19 cellular contexts compared by ENCODE assay signal in genomic region chr5:52928664-52929063, GRCh38.
"Had no signal": no experiment of that assay in that cellular context is flagged by ENCODE, and none has a peak within 500 bp of the region (broad histone marks: within the 10 kb centered on the region; RNA-seq: fewer than 3 reads in every experiment).

No MANE protein-coding gene starts in this region.

- ATAC-seq: left lobe of liver; natural killer cell treated with Interleukin-12 subunit alpha and Interleukin-12 subunit beta and Interleukin-15 and Interleukin-18, amount 100 ng/mL, for 72 hours; right lobe of liver; stimulated activated effector memory CD8-positive, alpha-beta T cell treated with anti-CD3 and anti-CD28 coated beads, Interleukin-12 subunit alpha, Interleukin-12 subunit beta, amount 100 ng/mL, for 72 hours had no signal

- H3K4me1 ChIP-seq: esophagus squamous epithelium, parathyroid adenoma, right lobe of liver, tibial nerve, upper lobe of left lung had no signal

- H3K79me2 ChIP-seq: parathyroid adenoma had no signal

- H3K9me3 ChIP-seq: esophagus squamous epithelium, neutrophil, right lobe of liver, thoracic aorta, tibial nerve, upper lobe of left lung had no signal

- H2AFZ ChIP-seq: parathyroid adenoma had no signal

- DNase-seq: dermis blood vessel endothelial cell; effector memory CD4-positive, alpha-beta T cell; esophagus squamous epithelium; kidney; right lobe of liver; small intestine; stimulated activated CD4-positive, alpha-beta T cell treated with anti-CD3 and anti-CD28 coated beads, Interleukin-12 subunit alpha, Interleukin-12 subunit beta, amount 100 ng/mL, for 4 hours; stimulated activated CD4-positive, alpha-beta T cell treated with anti-CD3 and anti-CD28 coated beads, Interleukin-2, amount 100 ng/mL, for 24 hours; stimulated activated CD4-positive, alpha-beta T cell treated with anti-CD3 and anti-CD28 coated beads, Interleukin-4, amount 100 ng/mL, for 24 hours; upper lobe of left lung had no signal

- H3K27ac ChIP-seq: esophagus squamous epithelium, neutrophil, parathyroid adenoma, right lobe of liver, thoracic aorta, tibial nerve, upper lobe of left lung had no signal

- H3K36me3 ChIP-seq: neutrophil had no signal

- H3K27me3 ChIP-seq: esophagus squamous epithelium, neutrophil, right lobe of liver, tibial nerve, upper lobe of left lung had no signal

- H3K9ac ChIP-seq: parathyroid adenoma had no signal

- H3K4me3 ChIP-seq: coronary artery, esophagus squamous epithelium, lung, right lobe of liver, thoracic aorta, tibial nerve, upper lobe of left lung had no signal
